14 cellular contexts compared by ENCODE assay signal in the genomic region with DNA sequence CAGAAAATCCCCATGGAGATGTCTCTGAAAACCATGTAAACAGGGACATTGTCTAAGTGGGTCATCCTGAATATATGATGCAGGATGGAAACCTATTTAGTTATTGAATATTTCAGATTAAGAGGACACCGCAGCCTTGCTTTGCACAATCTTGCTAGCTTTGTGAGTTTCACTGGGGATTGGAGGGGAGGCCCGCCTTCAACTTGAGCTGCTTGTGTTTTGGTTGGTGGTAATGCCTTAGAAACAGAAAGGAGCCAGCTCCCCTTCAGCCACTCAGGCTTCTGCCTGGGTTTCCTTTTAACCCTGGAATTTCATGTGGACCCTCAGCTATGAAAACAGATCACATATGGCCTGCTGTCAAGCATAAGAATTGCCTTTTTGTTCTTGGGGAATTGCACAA.
DNase-seq lines count a peak whose midpoint lies in the region; ATAC-seq and TF ChIP-seq lines count a peak whose summit lies in the region.
"Had no signal": no experiment of that assay in that cellular context is flagged by ENCODE, and none has a peak within 500 bp of the region (broad histone marks: within the 10 kb centered on the region; RNA-seq: fewer than 3 reads in every experiment).

No MANE protein-coding gene starts in this region.

- H3K4me3 ChIP-seq in RWPE2 (ENCODE audit: severe bottlenecking), result no peak overlapping the region

- ATAC-seq in RWPE2 (ENCODE audit: low read depth) (no peak), HG03520 (IDR thresholded peaks at IDR 0.05; ENCODE audit: unreplicated experiment) (no peak), GM21786 (IDR thresholded peaks at IDR 0.05; ENCODE audit: unreplicated experiment) (no peak)

- TF ChIP-seq CTCF in RWPE2 (IDR thresholded peaks at IDR 0.05; ENCODE audit: poor library complexity, severe bottlenecking), result no peak

- H3K9me3 ChIP-seq in RWPE2 (ENCODE audit: severe bottlenecking), result no peaks in the 10 kb centered on the region
- H3K9me3 ChIP-seq: BE2C had no signal

- no peaks in the 10 kb centered on the region for H3K27me3 ChIP-seq in RWPE2 (ENCODE audit: insufficient read depth, poor library complexity, severe bottlenecking)
- H3K27me3 ChIP-seq: BE2C had no signal

- H3K4me1 ChIP-seq in RWPE2 (ENCODE audit: insufficient read depth, poor library complexity, severe bottlenecking), result peaks cover 35% of the 10 kb centered on the region
- H3K4me1 ChIP-seq: BE2C had no signal

- H3K27ac ChIP-seq in RWPE2 (ENCODE audit: poor library complexity, severe bottlenecking), result peak overlapping the region; percentile 17
- H3K27ac ChIP-seq in epithelial cell of prostate, result peak overlapping the region; percentile 9

- peaks cover 15% of the 10 kb centered on the region for H3K36me3 ChIP-seq in RWPE2 (ENCODE audit: low read depth)
- H3K36me3 ChIP-seq: BE2C had no signal

- DNase-seq in DMS 273 (lab: John Stamatoyannopoulos, UW; ENCODE audit: unreplicated experiment), result peak; percentile 89
- DNase-seq in RWPE2 (ENCODE audit: low spot score), result no peak
- DNase-seq in epithelial cell of prostate (ENCODE audit: low read depth, low spot score), result no peak
- peak; percentile 43 for DNase-seq in myocyte (ENCODE audit: low read depth)
- DNase-seq in stimulated activated CD4-positive, alpha-beta T cell treated with anti-CD3 and anti-CD28 coated beads, Interleukin-2, amount 100 ng/mL, for 24 hours, result no peak
- DNase-seq in mesenteric fat pad (ENCODE audit: low spot score), result no peak
- DNase-seq: activated naive CD8-positive, alpha-beta T cell treated with anti-CD3 and anti-CD28 coated beads, Interleukin-2, amount 10 ng/mL, durations not matched to agents 7 days and 5 days; BE2C; DND-41; NCI-H187 treated with DMSO at 0.1 percent for 48 hours; NCI-H774; stimulated activated naive CD4-positive, alpha-beta T cell treated with Interleukin-2 at 50 U/mL for 16 hours had no signal

Comparison
In these comparisons a context has a peak if more than half of its experiments do, and no peak if none do; other contexts are left out.
1. DNase-seq: peak in DMS 273 (single experiment) and myocyte (single experiment); none in RWPE2 (single experiment), epithelial cell of prostate (single experiment), stimulated activated CD4-positive, alpha-beta T cell treated with anti-CD3 and anti-CD28 coated beads, Interleukin-2, amount 100 ng/mL, for 24 hours (0 of 2) and mesenteric fat pad (single experiment).